In genomic region chr2:175080479-175080878, GRCh38 we compare ENCODE assay signal across 15 cellular contexts.
DNase-seq lines count a peak whose midpoint lies in the region; ATAC-seq and TF ChIP-seq lines count a peak whose summit lies in the region.
"Had no signal": no experiment of that assay in that cellular context is flagged by ENCODE, and none has a peak within 500 bp of the region (broad histone marks: within the 10 kb centered on the region; RNA-seq: fewer than 3 reads in every experiment).

No MANE protein-coding gene starts in this region.

- no peak for TF ChIP-seq CTCF in MCF 10A (IDR thresholded peaks at IDR 0.05; ENCODE audit: unreplicated experiment)
- TF ChIP-seq CTCF in breast epithelium (IDR thresholded peaks at IDR 0.05) = no peak
- no peak for TF ChIP-seq CTCF in foreskin keratinocyte (conservative IDR thresholded peaks at IDR 0.05)

- peak; percentile 22 for DNase-seq in MCF 10A (ENCODE audit: unreplicated experiment)
- no peak for DNase-seq in breast epithelium (ENCODE audit: low spot score in 2 of 2)
- DNase-seq in RPMI7951 (ENCODE audit: low read depth) = peak; percentile 55
- DNase-seq in foreskin keratinocyte = peak in 1 of 2 donors; percentile 38
- no peak for DNase-seq in substantia nigra (lab: John Stamatoyannopoulos, UW)
- DNase-seq: C1 segment of cervical spinal cord, DMS 273 treated with DMSO at 0.1 percent for 48 hours, MM.1S, NCI-H1105, NCI-H187 treated with DMSO at 0.1 percent for 48 hours, NCI-H2171, Right ventricle myocardium superior had no signal

- ATAC-seq in foreskin keratinocyte (peak; percentile 65), HG02884 (IDR thresholded peaks at IDR 0.05; ENCODE audit: unreplicated experiment) (no peak), HG02981 (IDR thresholded peaks at IDR 0.05; ENCODE audit: unreplicated experiment) (no peak)
- ATAC-seq: Panc1 had no signal

- CTCF ChIA-PET in MCF 10A (lab: Yijun Ruan, JAX) = interaction anchor here (1.6 to 1.7 kb wide), 2 partner anchors 31 to 331 kb away, joined by 3 to 4 read pairs; no protein-coding TSS in a partner anchor

- H3K4me1 ChIP-seq in breast epithelium (no peaks in the 10 kb centered on the region), foreskin keratinocyte (no peaks in the 10 kb centered on the region)

- H3K9me3 Mint-ChIP-seq in MCF 10A (ENCODE audit: unreplicated experiment) = no peaks in the 10 kb centered on the region

- H3K36me3 Mint-ChIP-seq in MCF 10A (ENCODE audit: insufficient read depth, unreplicated experiment) = peaks cover 39% of the 10 kb centered on the region

- peaks cover 3% of the 10 kb centered on the region for H3K36me3 ChIP-seq in breast epithelium

- no peaks in the 10 kb centered on the region for H3K27me3 Mint-ChIP-seq in MCF 10A (ENCODE audit: insufficient read depth, unreplicated experiment)

- no TSS peak for BruUV-seq in MCF 10A (replicated peaks; lab: Mats Ljungman, UMichigan)

- no peaks in the 10 kb centered on the region for H3K4me1 Mint-ChIP-seq in MCF 10A (ENCODE audit: insufficient read depth, unreplicated experiment)

- TF ChIP-seq POLR2A in breast epithelium (IDR thresholded peaks at IDR 0.05) = no peak

- H3K27me3 ChIP-seq in breast epithelium = no peaks in the 10 kb centered on the region
- H3K27me3 ChIP-seq in foreskin keratinocyte = no peaks in the 10 kb centered on the region

- intact Hi-C loops in MCF 10A (cut with micrococcal nuclease) (no loop called here), breast epithelium (cut with DNase I; ENCODE audit: low total_unique reads) (no loop called here)

- no peak overlapping the region for H3K27ac Mint-ChIP-seq in MCF 10A (ENCODE audit: low read depth, unreplicated experiment)

- H3K27ac ChIP-seq in breast epithelium = no peak overlapping the region
- H3K27ac ChIP-seq in foreskin keratinocyte = no peak overlapping the region
- no peak overlapping the region for H3K27ac ChIP-seq in substantia nigra (ENCODE audit: low read depth, low read length, poor library complexity, severe bottlenecking)

- POLR2A ChIA-PET in MCF 10A (lab: Yijun Ruan, JAX) = interaction anchor here (1.1 to 1.3 kb wide), 3 partner anchors 12 to 85 kb away, joined by 3 to 6 read pairs (median 3); no protein-coding TSS in a partner anchor

- no peaks in the 10 kb centered on the region for H3K9me3 ChIP-seq in breast epithelium

- no peak overlapping the region for H3K4me3 ChIP-seq in breast epithelium

- no peak overlapping the region for H3K4me3 Mint-ChIP-seq in MCF 10A (ENCODE audit: unreplicated experiment)

Comparison
In these comparisons a context has a peak if more than half of its experiments do, and no peak if none do; other contexts are left out.
1. DNase-seq: peak in MCF 10A (single experiment) and RPMI7951 (single experiment); none in breast epithelium (0 of 2) and substantia nigra (0 of 49).